ENCODE assay signal across 20 cellular contexts in the genomic region with DNA sequence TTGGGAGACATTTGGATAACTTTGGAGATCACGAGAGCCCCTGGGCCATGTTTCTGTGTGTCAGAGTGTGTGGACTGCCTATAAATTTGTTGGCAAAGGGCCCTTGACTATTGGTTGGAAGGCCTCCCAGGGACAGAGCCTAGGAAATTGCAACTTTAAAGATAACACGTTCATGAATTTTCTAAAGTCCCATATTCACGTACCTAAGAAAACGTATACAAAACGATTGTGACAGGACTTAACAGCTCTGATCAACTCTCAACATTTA.
"Had no signal": no experiment of that assay in that cellular context is flagged by ENCODE, and none has a peak within 500 bp of the region (broad histone marks: within the 10 kb centered on the region; RNA-seq: fewer than 3 reads in every experiment).

No MANE protein-coding gene starts in this region.

- H3K9me3 ChIP-seq: body of pancreas, sigmoid colon, thyroid gland, uterus had no signal

- H3K36me3 ChIP-seq: thyroid gland, uterus had no signal

- H3K4me3 ChIP-seq: body of pancreas, sigmoid colon, thyroid gland, uterus had no signal

- H3K9me3 Mint-ChIP-seq: activated CD8-positive, alpha-beta T cell treated with anti-CD3 and anti-CD28 coated beads for 36 hours; activated T-cell treated with anti-CD3 and anti-CD28 coated beads, Interleukin-2, amount 50 U/mL, for 72 hours; central memory CD8-positive, alpha-beta T cell; dendritic cell treated with granulocyte-macrophage colony-stimulating factor and Interleukin-4, amounts not matched to agents 40 ng/mL and 50 ng/mL, for 4 days; immature natural killer cell; nephron had no signal

- DNase-seq: activated CD4-positive, alpha-beta T cell treated with anti-CD3 and anti-CD28 coated beads for 4 hours; activated CD8-positive, alpha-beta memory T cell treated with anti-CD3 and anti-CD28 coated beads, Interleukin-2, amount 50 U/mL, for 4 hours; activated CD8-positive, alpha-beta T cell treated with anti-CD3 and anti-CD28 coated beads for 36 hours; activated naive CD4-positive, alpha-beta T cell treated with Interleukin-2 at 50 U/mL for 16 hours; activated T-cell treated with anti-CD3 and anti-CD28 coated beads, Interleukin-2, amount 50 U/mL, for 72 hours; body of pancreas; erythroblast; glutamatergic neuron; immature natural killer cell; left cardiac atrium; occipital lobe; sigmoid colon; stimulated activated CD4-positive, alpha-beta T cell treated with anti-CD3 and anti-CD28 coated beads, Interleukin-15, amount 100 ng/mL, for 24 hours; stimulated activated CD4-positive, alpha-beta T cell treated with anti-CD3 and anti-CD28 coated beads, Interleukin-4, amount 100 ng/mL, for 4 hours; T-helper 1 cell; thyroid gland; uterus had no signal

- H3K4me1 ChIP-seq: thyroid gland, uterus had no signal

- H3K27me3 Mint-ChIP-seq: activated CD8-positive, alpha-beta T cell treated with anti-CD3 and anti-CD28 coated beads for 36 hours; central memory CD8-positive, alpha-beta T cell; dendritic cell treated with granulocyte-macrophage colony-stimulating factor and Interleukin-4, amounts not matched to agents 40 ng/mL and 50 ng/mL, for 4 days had no signal

- H3K27ac Mint-ChIP-seq: activated CD8-positive, alpha-beta T cell treated with anti-CD3 and anti-CD28 coated beads for 36 hours; activated T-cell treated with anti-CD3 and anti-CD28 coated beads, Interleukin-2, amount 50 U/mL, for 72 hours; dendritic cell treated with granulocyte-macrophage colony-stimulating factor and Interleukin-4, amounts not matched to agents 40 ng/mL and 50 ng/mL, for 4 days; immature natural killer cell; nephron had no signal

- H3K4me3 Mint-ChIP-seq: activated CD8-positive, alpha-beta T cell treated with anti-CD3 and anti-CD28 coated beads for 36 hours; activated T-cell treated with anti-CD3 and anti-CD28 coated beads, Interleukin-2, amount 50 U/mL, for 72 hours; central memory CD8-positive, alpha-beta T cell; dendritic cell treated with granulocyte-macrophage colony-stimulating factor and Interleukin-4, amounts not matched to agents 40 ng/mL and 50 ng/mL, for 4 days; immature natural killer cell; nephron had no signal

- ATAC-seq: activated CD8-positive, alpha-beta T cell treated with anti-CD3 and anti-CD28 coated beads for 36 hours; body of pancreas had no signal

- H3K27me3 ChIP-seq: body of pancreas, sigmoid colon, thyroid gland, uterus had no signal

- H3K27ac ChIP-seq: body of pancreas, sigmoid colon, thyroid gland, uterus had no signal
